Comparison of ENCODE assay signal across 21 cellular contexts in genomic region chr21:31753949-31754348, GRCh38.
"Had no signal": no experiment of that assay in that cellular context is flagged by ENCODE, and none has a peak within 500 bp of the region (broad histone marks: within the 10 kb centered on the region; RNA-seq: fewer than 3 reads in every experiment).

No MANE protein-coding gene starts in this region.

- H3K27me3 ChIP-seq: adrenal gland, tibial nerve, uterus had no signal

- DNase-seq: activated CD4-positive, alpha-beta memory T cell treated with anti-CD3 and anti-CD28 coated beads for 36 hours; activated CD4-positive, alpha-beta T cell treated with anti-CD3 and anti-CD28 coated beads for 36 hours; activated CD8-positive, alpha-beta memory T cell treated with anti-CD3 and anti-CD28 coated beads, Interleukin-2, amount 10 ng/mL, durations not matched to agents 7 days and 5 days; activated effector memory CD4-positive, alpha-beta T cell treated with Interleukin-2 at 50 U/mL for 16 hours; activated T-cell treated with anti-CD3 and anti-CD28 coated beads, Interleukin-2, amount 50 U/mL, for 1 hour; adrenal gland; dermis blood vessel endothelial cell; effector memory CD8-positive, alpha-beta T cell; left ventricle myocardium inferior; mesenchymal stem cell; right cardiac atrium; stimulated activated CD4-positive, alpha-beta T cell treated with anti-CD3 and anti-CD28 coated beads, Interleukin-4, amount 100 ng/mL, for 4 hours; stimulated activated CD8-positive, alpha-beta memory T cell treated with anti-CD3 and anti-CD28 coated beads, Interleukin-4, amount 100 ng/mL, for 48 hours; stimulated activated naive CD4-positive, alpha-beta T cell treated with Interleukin-2 at 50 U/mL for 16 hours; substantia nigra; uterus had no signal

- H3K4me3 ChIP-seq: adrenal gland, left ventricle myocardium inferior, prostate gland, skin epidermis, tibial nerve, uterus had no signal

- H3K9me3 ChIP-seq: adrenal gland, left ventricle myocardium inferior, prostate gland, tibial nerve, uterus had no signal

- ATAC-seq: activated CD4-positive, alpha-beta T cell treated with anti-CD3 and anti-CD28 coated beads for 36 hours; activated CD8-positive, alpha-beta memory T cell treated with anti-CD3 and anti-CD28 coated beads, Interleukin-2, amount 10 ng/mL, durations not matched to agents 7 days and 5 days; effector memory CD8-positive, alpha-beta T cell; natural killer cell treated with Interleukin-12 subunit alpha and Interleukin-12 subunit beta and Interleukin-15 and Interleukin-18, amount 100 ng/mL, for 72 hours; right cardiac atrium had no signal

- H3K36me3 ChIP-seq: adrenal gland, left ventricle myocardium inferior, prostate gland, tibial nerve, uterus had no signal

- H3K27ac ChIP-seq: adrenal gland, left ventricle myocardium inferior, prostate gland, skin epidermis, tibial nerve, uterus, VCaP had no signal

- H3K4me1 ChIP-seq: adrenal gland, left ventricle myocardium inferior, prostate gland, tibial nerve, uterus had no signal
